In the genomic region with DNA sequence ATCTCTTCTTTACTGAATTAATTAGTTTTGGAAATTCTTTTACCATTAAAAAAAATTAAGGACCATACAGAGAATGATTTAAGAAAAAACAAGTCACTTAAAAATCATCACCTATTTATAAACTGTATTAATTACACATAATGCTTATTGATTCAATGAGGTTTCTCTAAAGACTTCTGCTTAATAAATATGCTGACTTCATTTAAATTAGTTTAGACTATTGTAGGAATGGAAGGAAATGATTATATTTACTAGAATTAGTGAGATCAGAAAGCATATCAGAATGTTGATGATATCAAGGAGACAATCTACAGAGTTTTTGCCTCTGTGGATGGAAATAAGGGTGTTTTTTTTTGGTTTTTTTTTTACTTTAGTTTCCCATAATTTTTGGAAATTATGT, we compare ENCODE assay signal across 29 cellular contexts. TPM values are rescaled to one million over a fixed set of nuclear protein-coding genes. Genes with fewer than 3 reads are reported as not detected.
DNase-seq lines count a peak whose midpoint lies in the region; ATAC-seq, FAIRE-seq and TF ChIP-seq lines count a peak whose summit lies in the region.
"Had no signal": no experiment of that assay in that cellular context is flagged by ENCODE, and none has a peak within 500 bp of the region (broad histone marks: within the 10 kb centered on the region; RNA-seq: fewer than 3 reads in every experiment).

No MANE protein-coding gene starts in this region.

- H3K27ac ChIP-seq in 22Rv1, result peak overlapping the region; percentile 79
- peak overlapping the region; percentile 48 for H3K27ac ChIP-seq in VCaP
- H3K27ac ChIP-seq in iPS-18a (ENCODE audit: low read length), result no peak overlapping the region
- H3K27ac ChIP-seq in left lung, result no peak overlapping the region
- H3K27ac ChIP-seq: BLaER1 had no signal

- ATAC-seq in left lung, result no peak

- intact Hi-C loops in left lung (cut with DNase I), result no loop called here

- TF ChIP-seq CTCF in 22Rv1 (IDR thresholded peaks at IDR 0.05) (no peak), VCaP (conservative IDR thresholded peaks at IDR 0.05) (no peak), left lung (IDR thresholded peaks at IDR 0.05) (no peak)

- peaks cover 6% of the 10 kb centered on the region for H3K4me1 ChIP-seq in iPS-18a (ENCODE audit: control insufficient read depth, low read depth, low read length)
- H3K4me1 ChIP-seq in left lung, result no peaks in the 10 kb centered on the region
- H3K4me1 ChIP-seq: BE2C, BLaER1 had no signal

- H3K9ac ChIP-seq in iPS-18a (ENCODE audit: low read length), result peak overlapping the region; percentile 1
- H3K9ac ChIP-seq: BLaER1 had no signal

- H3K36me3 ChIP-seq in iPS-18a (ENCODE audit: control insufficient read depth, low read depth, low read length), result no peaks in the 10 kb centered on the region
- H3K36me3 ChIP-seq in left lung, result no peaks in the 10 kb centered on the region
- H3K36me3 ChIP-seq: BE2C, BLaER1 had no signal

- peak; percentile 14 for FAIRE-seq in A204.1 (lab: Jason Lieb, UNC)
- FAIRE-seq: GM12891, GM19239 had no signal

- H3K27me3 ChIP-seq in iPS-18a (ENCODE audit: control insufficient read depth, insufficient read depth, low read length), result no peaks in the 10 kb centered on the region
- no peaks in the 10 kb centered on the region for H3K27me3 ChIP-seq in left lung
- H3K27me3 ChIP-seq: BLaER1 had no signal

- DNase-seq in activated naive CD4-positive, alpha-beta T cell treated with Interleukin-2 at 50 U/mL for 16 hours, result no peak
- DNase-seq in stimulated activated CD4-positive, alpha-beta T cell treated with anti-CD3 and anti-CD28 coated beads, Interleukin-2, amount 100 ng/mL, for 48 hours, result no peak
- DNase-seq in left lung, result no peak
- DNase-seq in occipital lobe (lab: John Stamatoyannopoulos, UW), result no peak
- DNase-seq: ACHN; BE2C; C1 segment of cervical spinal cord; CD4-positive, alpha-beta memory T cell; CD4-positive, CD25-positive, alpha-beta regulatory T cell; CD8-positive, alpha-beta memory T cell; COR-L47; DMS 273 treated with DMSO at 0.1 percent for 48 hours; DMS153; DMS53; DMS79; DND-41; EL; GF-D8 had no signal

- H3K4me3 ChIP-seq in iPS-18a (ENCODE audit: low read length), result no peak overlapping the region
- no peak overlapping the region for H3K4me3 ChIP-seq in left lung
- H3K4me3 ChIP-seq: BLaER1 had no signal

- H3K9me3 ChIP-seq in iPS-18a (ENCODE audit: control insufficient read depth, low read depth, low read length) (no peaks in the 10 kb centered on the region), left lung (no peaks in the 10 kb centered on the region)
- H3K9me3 ChIP-seq: BE2C, BLaER1 had no signal

RNA-seq across cellular contexts. Expression of a gene that starts 34.6 kb away (rescaled TPM):
- total RNA-seq in left lung (not detected), occipital lobe (not detected)
- total RNA-seq: A172; A673; CD4-positive, alpha-beta memory T cell; CD4-positive, CD25-positive, alpha-beta regulatory T cell; CD8-positive, alpha-beta memory T cell; Daoy; G401 had no signal

Comparison
In these comparisons a context has a peak if more than half of its experiments do, and no peak if none do; other contexts are left out.
1. H3K27ac ChIP-seq: peak in 22Rv1 (single experiment) and VCaP (single experiment); none in iPS-18a (single experiment) and left lung (0 of 2).